ENCODE assay signal across 9 cellular contexts in genomic region chr18:22977847-22978701, GRCh38. TPM values are rescaled to one million over a fixed set of nuclear protein-coding genes. Genes with fewer than 3 reads are reported as not detected.
DNase-seq lines count a peak whose midpoint lies in the region; ATAC-seq, FAIRE-seq and TF ChIP-seq lines count a peak whose summit lies in the region.
"Had no signal": no experiment of that assay in that cellular context is flagged by ENCODE, and none has a peak within 500 bp of the region (broad histone marks: within the 10 kb centered on the region; RNA-seq: fewer than 3 reads in every experiment).

No MANE protein-coding gene starts in this region.

- H3K27ac ChIP-seq in H9 (ENCODE audit: insufficient read length, low read depth, low read length) (no peak overlapping the region), kidney (ENCODE audit: low read depth in 2 of 2, low read length in 2 of 2) (peak overlapping the region; percentile 49 to 88), dorsolateral prefrontal cortex (no peak overlapping the region)

- H3K36me3 Mint-ChIP-seq in H9 (ENCODE audit: insufficient read depth in 1 of 3, low read depth in 3 of 3) = peaks cover 5 to 55% (median 9%) of the 10 kb centered on the region in 3 experiments; a peak in 6 of 7 replicates
- H3K36me3 Mint-ChIP-seq in activated CD4-positive, alpha-beta memory T cell treated with anti-CD3 and anti-CD28 coated beads for 36 hours = peaks cover 31% of the 10 kb centered on the region

- no peak overlapping the region for H2BK120ac ChIP-seq in H9 (ENCODE audit: low read depth, low read length, poor library complexity, severe bottlenecking)

- no peak overlapping the region for H3T11ph ChIP-seq in H9 (ENCODE audit: low read length)

- H3K4me2 ChIP-seq in H9 (ENCODE audit: insufficient read depth, insufficient read length, low read length) = no peak overlapping the region

- no peak overlapping the region for H2AFZ ChIP-seq in H9 (ENCODE audit: low read length)

- H3K23ac ChIP-seq in H9 (ENCODE audit: insufficient read length, low read depth, low read length) = no peak overlapping the region

- H2BK20ac ChIP-seq in H9 (ENCODE audit: low read depth, low read length, poor library complexity, severe bottlenecking) = no peak overlapping the region

- no peak overlapping the region for H3K56ac ChIP-seq in H9 (ENCODE audit: insufficient read length, low read depth, low read length)

- TF ChIP-seq CTCF in AG04449 (IDR thresholded peaks at IDR 0.05; ENCODE audit: insufficient read depth, low read length, missing control alignments) (no peak), H9 (conservative IDR thresholded peaks at IDR 0.05) (no peak), kidney (IDR thresholded peaks at IDR 0.05; ENCODE audit: borderline replicate concordance, extremely low read depth, insufficient read depth) (no peak), dorsolateral prefrontal cortex (IDR thresholded peaks at IDR 0.05 in 54 of 56, conservative IDR thresholded peaks at IDR 0.05 in 2 of 56; ENCODE audit: low read depth in 1 of 56, partially characterized antibody in 56 of 56) (no peak)

- no peaks in the 10 kb centered on the region for H3K79me2 ChIP-seq in H9 (ENCODE audit: insufficient read depth, low read length)

- no peak overlapping the region for H2AK5ac ChIP-seq in H9 (ENCODE audit: insufficient read length, low read length)

- no peak overlapping the region for H3K4me3 ChIP-seq in AG04449 (ENCODE audit: low read depth, low read length)
- peak overlapping the region; percentile 7 to 49 for H3K4me3 ChIP-seq in kidney (ENCODE audit: low read length in 2 of 2)
- H3K4me3 ChIP-seq in dorsolateral prefrontal cortex = no peak overlapping the region
- H3K4me3 ChIP-seq: lung had no signal

- no peaks in the 10 kb centered on the region for H4K20me1 ChIP-seq in H9 (ENCODE audit: control insufficient read depth, insufficient read depth, insufficient read length)

- H4K91ac ChIP-seq in H9 (ENCODE audit: insufficient read length, low read depth, low read length) = no peak overlapping the region

- H3K23me2 ChIP-seq in H9 (ENCODE audit: insufficient read length, low read depth, low read length, poor library complexity, severe bottlenecking) = no peaks in the 10 kb centered on the region

- H3K18ac ChIP-seq in H9 (ENCODE audit: insufficient read length, low read depth, low read length) = no peak overlapping the region

- no peak overlapping the region for H3K4me3 Mint-ChIP-seq in H9
- H3K4me3 Mint-ChIP-seq in activated CD4-positive, alpha-beta memory T cell treated with anti-CD3 and anti-CD28 coated beads for 36 hours = peak overlapping the region; percentile 30

- no CpG with 5 or more reads among the region's 5 CpGs for WGBS in H9 (ENCODE audit: extremely low coverage, insufficient read length, low lambda C conversion rate)

- no peaks in the 10 kb centered on the region for H3K36me3 ChIP-seq in kidney (ENCODE audit: control insufficient read depth in 1 of 2, insufficient read depth in 2 of 2, low read length in 2 of 2)

- H3K9me3 Mint-ChIP-seq in H9 = no peaks in the 10 kb centered on the region
- H3K9me3 Mint-ChIP-seq in activated CD4-positive, alpha-beta memory T cell treated with anti-CD3 and anti-CD28 coated beads for 36 hours = no peaks in the 10 kb centered on the region

- H4K8ac ChIP-seq in H9 (replicated peaks; ENCODE audit: insufficient read length, low read depth, low read length) = no peak overlapping the region

- intact Hi-C loops in activated CD4-positive, alpha-beta memory T cell treated with anti-CD3 and anti-CD28 coated beads for 36 hours (cut with micrococcal nuclease) = loop anchor here (1.0 to 10.0 kb wide), 4 partner anchors 45 to 399 kb away; partner anchors contain the start of gene RBBP8
- intact Hi-C loops in kidney (cut with DNase I) = no loop called here
- intact Hi-C loops in dorsolateral prefrontal cortex (cut with DNase I) = no loop called here

- H2BK12ac ChIP-seq in H9 (ENCODE audit: insufficient read length, low read depth, low read length) = no peak overlapping the region

- H3K27me3 ChIP-seq in H9 (ENCODE audit: insufficient read depth, low read length) (no peaks in the 10 kb centered on the region), dorsolateral prefrontal cortex (no peaks in the 10 kb centered on the region)

- H3K14ac ChIP-seq in H9 (ENCODE audit: insufficient read depth, low read length) = no peak overlapping the region

- no peak for ATAC-seq in GM19467 (IDR thresholded peaks at IDR 0.05; ENCODE audit: unreplicated experiment)
- ATAC-seq in GM21528 (IDR thresholded peaks at IDR 0.05; ENCODE audit: low FRiP score, unreplicated experiment) = no peak

- DNase-seq in AG04449 (ENCODE audit: low read depth, low spot score) (peak; percentile 40), H9 (no peak), kidney (no peak), dorsolateral prefrontal cortex (no peak), superior temporal gyrus (ENCODE audit: extremely low spot score) (no peak)
- no peak for DNase-seq in activated CD4-positive, alpha-beta memory T cell treated with anti-CD3 and anti-CD28 coated beads for 36 hours

- H3K4me1 ChIP-seq in H9 (ENCODE audit: insufficient read depth, low read length) = no peaks in the 10 kb centered on the region
- peaks cover 2 to 17% of the 10 kb centered on the region in 2 donors for H3K4me1 ChIP-seq in kidney (ENCODE audit: control insufficient read depth in 1 of 2, insufficient read depth in 1 of 2, low read depth in 1 of 2, low read length in 2 of 2)

- H3K9ac ChIP-seq in H9 (ENCODE audit: extremely low read depth, insufficient read length, low read length) (no peak overlapping the region), kidney (ENCODE audit: low read length in 2 of 2) (peak overlapping the region in 1 of 2 donors; percentile 14)

- no peaks in the 10 kb centered on the region for H3K79me1 ChIP-seq in H9 (ENCODE audit: insufficient read depth, low read depth, low read length, poor library complexity, severe bottlenecking)

- no peak overlapping the region for H4K5ac ChIP-seq in H9 (ENCODE audit: insufficient read length, low read depth, low read length)

- peak overlapping the region in 2 of 3 experiments; percentile 17 to 39; a peak in 1 of 7 replicates for H3K27ac Mint-ChIP-seq in H9
- peak overlapping the region; percentile 89 for H3K27ac Mint-ChIP-seq in activated CD4-positive, alpha-beta memory T cell treated with anti-CD3 and anti-CD28 coated beads for 36 hours

- FAIRE-seq in kidney (lab: Jason Lieb, UNC) = peak; percentile 83

- H3K4me1 Mint-ChIP-seq in H9 = peaks cover 4 to 9% of the 10 kb centered on the region in 2 experiments
- H3K4me1 Mint-ChIP-seq in activated CD4-positive, alpha-beta memory T cell treated with anti-CD3 and anti-CD28 coated beads for 36 hours (ENCODE audit: low read depth) = peaks cover 19% of the 10 kb centered on the region

- no peaks in the 10 kb centered on the region for H3K9me3 ChIP-seq in H9 (ENCODE audit: control insufficient read depth, low read depth, low read length)
- H3K9me3 ChIP-seq in kidney (ENCODE audit: control insufficient read depth in 1 of 2, low read length in 2 of 2) = no peaks in the 10 kb centered on the region

- H2BK15ac ChIP-seq in H9 (ENCODE audit: low read depth, low read length) = no peak overlapping the region

- POLR2A ChIA-PET in AG04449 (lab: Yijun Ruan, JAX) = interaction anchor here (1.0 kb wide), 1 partner anchor 45 kb away, joined by 3 read pairs; the partner anchor contains the start of gene RBBP8
- POLR2A ChIA-PET in activated CD4-positive, alpha-beta memory T cell treated with anti-CD3 and anti-CD28 coated beads for 36 hours (lab: Charles Lee) = interaction anchor here (1.2 kb wide), 2 partner anchors 17 to 43 kb away, joined by 3 read pairs; no protein-coding TSS in a partner anchor

- H3K27me3 Mint-ChIP-seq in H9 (ENCODE audit: low read depth) = no peaks in the 10 kb centered on the region
- no peaks in the 10 kb centered on the region for H3K27me3 Mint-ChIP-seq in activated CD4-positive, alpha-beta memory T cell treated with anti-CD3 and anti-CD28 coated beads for 36 hours

- CTCF ChIA-PET in AG04449 (lab: Yijun Ruan, JAX) = interaction anchor here (0.8 to 4.0 kb wide), 11 partner anchors 8 to 434 kb away, joined by 3 to 17 read pairs (median 4); no protein-coding TSS in a partner anchor
- CTCF ChIA-PET in activated CD4-positive, alpha-beta memory T cell treated with anti-CD3 and anti-CD28 coated beads for 36 hours (lab: Charles Lee) = interaction anchor here (0.6 to 3.3 kb wide), 9 partner anchors 9 to 850 kb away, joined by 3 to 17 read pairs (median 4); partner anchors contain the start of gene RBBP8

- no peak overlapping the region for H3K4ac ChIP-seq in H9 (ENCODE audit: low read depth, low read length)

- no peak overlapping the region for H2BK5ac ChIP-seq in H9 (ENCODE audit: insufficient read length, low read length)

RNA-seq across cellular contexts. Expression of gene RBBP8, which starts 44.9 kb away (rescaled TPM):
- total RNA-seq in H9 (2021) = 65.2 and 72.5 TPM in 2 replicates
- 10 to 100 TPM; 62.5 to 65.3 TPM for total RNA-seq in activated CD4-positive, alpha-beta memory T cell treated with anti-CD3 and anti-CD28 coated beads for 36 hours
- total RNA-seq in kidney = 166 TPM
- polyA plus RNA-seq in kidney (ENCODE audit: insufficient read depth, low read depth, low replicate concordance) = 45.8 TPM
- 10 to 100 TPM in 119 of 120 experiments, 1 to 10 TPM in 1; 10.0 to 28.5 (median 18.1) TPM for total RNA-seq in dorsolateral prefrontal cortex

Comparison
In these comparisons a context has a peak if more than half of its experiments do, and no peak if none do; other contexts are left out.
1. H3K4me3 ChIP-seq: peak in kidney (2 of 2); none in AG04449 (single experiment) and dorsolateral prefrontal cortex (0 of 59).
2. H3K27ac ChIP-seq: peak in kidney (2 of 2); none in H9 (single experiment) and dorsolateral prefrontal cortex (0 of 59).